ENCODE assay signal across 29 cellular contexts in the genomic region with DNA sequence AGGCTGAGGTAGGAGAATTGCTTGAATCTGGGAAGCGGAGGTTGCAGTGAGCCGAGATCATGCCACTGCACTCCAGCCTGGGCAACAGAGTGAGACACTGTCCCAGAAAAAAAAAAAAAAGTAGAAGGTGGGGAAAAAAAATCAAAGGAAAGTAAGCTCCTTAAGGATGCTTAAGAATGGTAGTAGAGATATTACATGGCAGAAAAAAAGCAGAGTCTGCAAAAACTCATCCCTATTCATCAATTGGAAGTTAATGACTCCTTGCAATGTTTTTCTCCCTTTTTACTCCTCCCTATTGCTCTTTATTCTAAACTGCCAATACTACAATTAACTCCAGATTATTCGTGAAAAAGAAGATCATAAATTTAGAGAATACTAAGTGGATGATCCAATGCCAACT. TPM values are rescaled to one million over a fixed set of nuclear protein-coding genes. Genes with fewer than 3 reads are reported as not detected.
"Had no signal": no experiment of that assay in that cellular context is flagged by ENCODE, and none has a peak within 500 bp of the region (broad histone marks: within the 10 kb centered on the region; RNA-seq: fewer than 3 reads in every experiment).

No MANE protein-coding gene starts in this region.

- H3K9me3 ChIP-seq: colonic mucosa, esophagus muscularis mucosa, heart right ventricle, left lung, ovary, stomach, thyroid gland had no signal

- H3K4me3 Mint-ChIP-seq: dendritic cell treated with granulocyte-macrophage colony-stimulating factor and Interleukin-4, amounts not matched to agents 40 ng/mL and 50 ng/mL, for 4 days; naive thymus-derived CD4-positive, alpha-beta T cell; nephron; stimulated activated effector memory CD8-positive, alpha-beta T cell treated with anti-CD3 and anti-CD28 coated beads, Interleukin-12 subunit alpha, Interleukin-12 subunit beta, amount 100 ng/mL, for 72 hours had no signal

- DNase-seq: colonic mucosa; effector memory CD4-positive, alpha-beta T cell; foreskin keratinocyte; glutamatergic neuron; heart right ventricle; hippocampal formation; left cardiac atrium; mammary epithelial cell; mesendoderm; midbrain; naive thymus-derived CD4-positive, alpha-beta T cell; nucleus accumbens; ovary; posterior cingulate gyrus; retina; stimulated activated CD4-positive, alpha-beta T cell treated with anti-CD3 and anti-CD28 coated beads, Interleukin-2, amount 100 ng/mL, for 24 hours; stimulated activated CD4-positive, alpha-beta T cell treated with anti-CD3 and anti-CD28 coated beads, Interleukin-4, amount 100 ng/mL, for 24 hours; stimulated activated naive CD4-positive, alpha-beta T cell treated with Interleukin-2 at 50 U/mL for 16 hours; stomach; thyroid gland; trophoblast cell had no signal

- H3K9me3 Mint-ChIP-seq: dendritic cell treated with granulocyte-macrophage colony-stimulating factor and Interleukin-4, amounts not matched to agents 40 ng/mL and 50 ng/mL, for 4 days; naive thymus-derived CD4-positive, alpha-beta T cell; nephron; stimulated activated effector memory CD8-positive, alpha-beta T cell treated with anti-CD3 and anti-CD28 coated beads, Interleukin-12 subunit alpha, Interleukin-12 subunit beta, amount 100 ng/mL, for 72 hours had no signal

- ATAC-seq: foreskin keratinocyte; heart right ventricle; left cardiac atrium; left lung; naive thymus-derived CD4-positive, alpha-beta T cell; sciatic nerve; stimulated activated effector memory CD8-positive, alpha-beta T cell treated with anti-CD3 and anti-CD28 coated beads, Interleukin-12 subunit alpha, Interleukin-12 subunit beta, amount 100 ng/mL, for 72 hours had no signal

- H3K27ac ChIP-seq: colonic mucosa, esophagus muscularis mucosa, foreskin keratinocyte, heart right ventricle, left lung, ovary, stomach, thyroid gland had no signal

- H3K4me3 ChIP-seq: colonic mucosa, esophagus muscularis mucosa, heart right ventricle, left lung, ovary, stomach, thyroid gland had no signal

- H3K4me1 Mint-ChIP-seq: naive thymus-derived CD4-positive, alpha-beta T cell; stimulated activated effector memory CD8-positive, alpha-beta T cell treated with anti-CD3 and anti-CD28 coated beads, Interleukin-12 subunit alpha, Interleukin-12 subunit beta, amount 100 ng/mL, for 72 hours had no signal

- H3K27me3 ChIP-seq: colonic mucosa, esophagus muscularis mucosa, foreskin keratinocyte, heart right ventricle, left lung, ovary, stomach, thyroid gland had no signal

- H3K36me3 ChIP-seq: colonic mucosa, esophagus muscularis mucosa, heart right ventricle, left lung, ovary, stomach, thyroid gland had no signal

- FAIRE-seq: endothelial cell of umbilical vein, islet of Langerhans had no signal

- H3K27me3 Mint-ChIP-seq: dendritic cell treated with granulocyte-macrophage colony-stimulating factor and Interleukin-4, amounts not matched to agents 40 ng/mL and 50 ng/mL, for 4 days had no signal

- H3K36me3 Mint-ChIP-seq: naive thymus-derived CD4-positive, alpha-beta T cell; stimulated activated effector memory CD8-positive, alpha-beta T cell treated with anti-CD3 and anti-CD28 coated beads, Interleukin-12 subunit alpha, Interleukin-12 subunit beta, amount 100 ng/mL, for 72 hours had no signal

- H3K27ac Mint-ChIP-seq: dendritic cell treated with granulocyte-macrophage colony-stimulating factor and Interleukin-4, amounts not matched to agents 40 ng/mL and 50 ng/mL, for 4 days; naive thymus-derived CD4-positive, alpha-beta T cell; stimulated activated effector memory CD8-positive, alpha-beta T cell treated with anti-CD3 and anti-CD28 coated beads, Interleukin-12 subunit alpha, Interleukin-12 subunit beta, amount 100 ng/mL, for 72 hours had no signal

- H3K4me1 ChIP-seq: colonic mucosa had no signal

RNA-seq across cellular contexts. Expression of gene ENAH, which starts 23.4 kb away (rescaled TPM):
- polyA plus RNA-seq: naive thymus-derived CD4-positive, alpha-beta T cell had no signal
